Comparison of ENCODE assay signal across 8 cellular contexts in genomic region chr21:42653492-42654061, GRCh38. TPM values are rescaled to one million over a fixed set of nuclear protein-coding genes. Genes with fewer than 3 reads are reported as not detected.
DNase-seq lines count a peak whose midpoint lies in the region; ATAC-seq and TF ChIP-seq lines count a peak whose summit lies in the region.

Gene PDE9A (plus strand): TSS chr21:42653621. CDS start chr21:42653815, 194 bp downstream.

- H3K4me3 ChIP-seq in cardiac muscle cell, result peak within 1 kb of the TSS; percentile 75

- H3K36me3 ChIP-seq in cardiac muscle cell, result no peaks in the 10 kb centered on the region

- peak; percentile 56 for DNase-seq in AG08396 (ENCODE audit: low spot score)
- peak; percentile 45 for DNase-seq in activated T-cell treated with anti-CD3 and anti-CD28 coated beads, Interleukin-2, amount 50 U/mL, for 1 hour
- DNase-seq in cardiac muscle cell (ENCODE audit: low read depth in 1 of 2, low spot score in 1 of 2), result peak in 1 of 2 donors; percentile 81
- DNase-seq in progenitor cell of endocrine pancreas (ENCODE audit: low spot score, unreplicated experiment), result peak; percentile 65
- DNase-seq in NCI-H345 (lab: John Stamatoyannopoulos, UW), result no peak

- H3K27me3 Mint-ChIP-seq in IgD-negative memory B cell (peaks cover 51% of the 10 kb centered on the region), progenitor cell of endocrine pancreas (peaks cover 3% of the 10 kb centered on the region)

- H3K27ac ChIP-seq in cardiac muscle cell, result no peak within 1 kb of the TSS

- TF ChIP-seq CTCF in cardiac muscle cell (IDR thresholded peaks at IDR 0.05; ENCODE audit: low read depth, low read length) (no peak), progenitor cell of endocrine pancreas (IDR thresholded peaks at IDR 0.05; ENCODE audit: unreplicated experiment) (no peak)

- H3K4me1 ChIP-seq in cardiac muscle cell (ENCODE audit: low read depth), result peaks cover 15% of the 10 kb centered on the region

- H3K4me1 Mint-ChIP-seq in IgD-negative memory B cell (peaks cover 13 to 17% (median 14%) of the 10 kb centered on the region in 3 donors), progenitor cell of endocrine pancreas (ENCODE audit: low read depth) (peaks cover 30% of the 10 kb centered on the region)

- H3K27me3 ChIP-seq in cardiac muscle cell, result no peaks in the 10 kb centered on the region

- ATAC-seq in GM18873 (IDR thresholded peaks at IDR 0.05; ENCODE audit: low FRiP score, unreplicated experiment) (no peak), GM21367 (IDR thresholded peaks at IDR 0.05; ENCODE audit: unreplicated experiment) (no peak)

- H3K36me3 Mint-ChIP-seq in IgD-negative memory B cell (no peaks in the 10 kb centered on the region), progenitor cell of endocrine pancreas (ENCODE audit: insufficient read depth) (peaks cover 5% of the 10 kb centered on the region)

- H3K9me3 Mint-ChIP-seq in IgD-negative memory B cell (no peaks in the 10 kb centered on the region), progenitor cell of endocrine pancreas (ENCODE audit: low read depth) (no peaks in the 10 kb centered on the region)

- no peaks in the 10 kb centered on the region for H3K9me3 ChIP-seq in cardiac muscle cell (ENCODE audit: low read depth)

- H3K4me3 Mint-ChIP-seq in IgD-negative memory B cell, result peak within 1 kb of the TSS; percentile 43 to 89 (median 76)
- peak within 1 kb of the TSS; percentile 82 for H3K4me3 Mint-ChIP-seq in progenitor cell of endocrine pancreas (ENCODE audit: low read depth)

- H3K27ac Mint-ChIP-seq in IgD-negative memory B cell (peak within 1 kb of the TSS in 2 of 3 donors; percentile 63 to 83), progenitor cell of endocrine pancreas (peak within 1 kb of the TSS; percentile 96)

RNA-seq across cellular contexts. Expression of gene PDE9A, which starts in this region (rescaled TPM):
- polyA plus RNA-seq in IgD-negative memory B cell (not detected), cardiac muscle cell (6.8 and 12.5 TPM in 2 replicates)
- total RNA-seq in cardiac muscle cell (9.3 and 14.2 TPM in 2 replicates), progenitor cell of endocrine pancreas (50.8 and 57.0 TPM in 2 replicates)
